In genomic region chr17:72832306-72832705, GRCh38 we compare ENCODE assay signal across 1 cellular context.
TF ChIP-seq lines count a peak whose summit lies in the region.

No MANE protein-coding gene starts in this region.

TF ChIP-seq in K562, 482 proteins besides CTCF, POLR2A, EP300 and RAD21 (continued from another document):
- TF ChIP-seq, protein P1, sequence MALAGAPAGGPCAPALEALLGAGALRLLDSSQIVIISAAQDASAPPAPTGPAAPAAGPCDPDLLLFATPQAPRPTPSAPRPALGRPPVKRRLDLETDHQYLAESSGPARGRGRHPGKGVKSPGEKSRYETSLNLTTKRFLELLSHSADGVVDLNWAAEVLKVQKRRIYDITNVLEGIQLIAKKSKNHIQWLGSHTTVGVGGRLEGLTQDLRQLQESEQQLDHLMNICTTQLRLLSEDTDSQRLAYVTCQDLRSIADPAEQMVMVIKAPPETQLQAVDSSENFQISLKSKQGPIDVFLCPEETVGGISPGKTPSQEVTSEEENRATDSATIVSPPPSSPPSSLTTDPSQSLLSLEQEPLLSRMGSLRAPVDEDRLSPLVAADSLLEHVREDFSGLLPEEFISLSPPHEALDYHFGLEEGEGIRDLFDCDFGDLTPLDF (CRISPR knock-in tag; IDR thresholded peaks at IDR 0.05), result no peak
- TF ChIP-seq RFX7 (CRISPR knock-in tag; IDR thresholded peaks at IDR 0.05) (no peak), BRCA1 (IDR thresholded peaks at IDR 0.05) (no peak), BRCA1 (CRISPR knock-in tag; IDR thresholded peaks at IDR 0.05) (no peak), CAMTA2 (CRISPR knock-in tag; conservative IDR thresholded peaks at IDR 0.05) (no peak), ZBTB17 (CRISPR knock-in tag; IDR thresholded peaks at IDR 0.05) (no peak), CHAMP1 (IDR thresholded peaks at IDR 0.05) (no peak), HLTF (IDR thresholded peaks at IDR 0.05) (no peak), FOXP1 (CRISPR knock-in tag; IDR thresholded peaks at IDR 0.05) (no peak), KDM2B (CRISPR knock-in tag; IDR thresholded peaks at IDR 0.05) (no peak), CEBPG (CRISPR knock-in tag; IDR thresholded peaks at IDR 0.05) (no peak), CEBPG (tag; conservative IDR thresholded peaks at IDR 0.05 in 1 of 2, IDR thresholded peaks at IDR 0.05 in 1 of 2) (no peak)
